Comparison of ENCODE assay signal across 1 cellular context in the genomic region with DNA sequence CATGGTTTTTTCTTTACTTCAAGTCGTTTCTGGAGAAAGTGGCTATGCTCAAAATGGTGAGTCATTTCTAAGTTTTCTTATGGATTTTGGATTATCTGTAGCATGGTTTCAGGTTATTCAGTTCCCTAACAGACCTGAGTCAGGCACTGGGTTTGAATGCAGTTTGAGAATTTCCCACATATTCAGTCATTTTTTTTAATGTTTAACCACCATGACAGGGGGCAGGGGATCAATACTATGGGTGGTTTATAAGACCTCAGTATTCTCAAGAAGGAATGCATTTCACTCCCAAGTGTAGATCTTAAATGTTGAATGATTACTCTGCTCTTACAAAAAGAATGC.
TF ChIP-seq lines count a peak whose summit lies in the region.

No MANE protein-coding gene starts in this region.

TF ChIP-seq in GM12878, 131 proteins besides CTCF, POLR2A, EP300 and RAD21 (continued from another document):
- TF ChIP-seq, protein P1, sequence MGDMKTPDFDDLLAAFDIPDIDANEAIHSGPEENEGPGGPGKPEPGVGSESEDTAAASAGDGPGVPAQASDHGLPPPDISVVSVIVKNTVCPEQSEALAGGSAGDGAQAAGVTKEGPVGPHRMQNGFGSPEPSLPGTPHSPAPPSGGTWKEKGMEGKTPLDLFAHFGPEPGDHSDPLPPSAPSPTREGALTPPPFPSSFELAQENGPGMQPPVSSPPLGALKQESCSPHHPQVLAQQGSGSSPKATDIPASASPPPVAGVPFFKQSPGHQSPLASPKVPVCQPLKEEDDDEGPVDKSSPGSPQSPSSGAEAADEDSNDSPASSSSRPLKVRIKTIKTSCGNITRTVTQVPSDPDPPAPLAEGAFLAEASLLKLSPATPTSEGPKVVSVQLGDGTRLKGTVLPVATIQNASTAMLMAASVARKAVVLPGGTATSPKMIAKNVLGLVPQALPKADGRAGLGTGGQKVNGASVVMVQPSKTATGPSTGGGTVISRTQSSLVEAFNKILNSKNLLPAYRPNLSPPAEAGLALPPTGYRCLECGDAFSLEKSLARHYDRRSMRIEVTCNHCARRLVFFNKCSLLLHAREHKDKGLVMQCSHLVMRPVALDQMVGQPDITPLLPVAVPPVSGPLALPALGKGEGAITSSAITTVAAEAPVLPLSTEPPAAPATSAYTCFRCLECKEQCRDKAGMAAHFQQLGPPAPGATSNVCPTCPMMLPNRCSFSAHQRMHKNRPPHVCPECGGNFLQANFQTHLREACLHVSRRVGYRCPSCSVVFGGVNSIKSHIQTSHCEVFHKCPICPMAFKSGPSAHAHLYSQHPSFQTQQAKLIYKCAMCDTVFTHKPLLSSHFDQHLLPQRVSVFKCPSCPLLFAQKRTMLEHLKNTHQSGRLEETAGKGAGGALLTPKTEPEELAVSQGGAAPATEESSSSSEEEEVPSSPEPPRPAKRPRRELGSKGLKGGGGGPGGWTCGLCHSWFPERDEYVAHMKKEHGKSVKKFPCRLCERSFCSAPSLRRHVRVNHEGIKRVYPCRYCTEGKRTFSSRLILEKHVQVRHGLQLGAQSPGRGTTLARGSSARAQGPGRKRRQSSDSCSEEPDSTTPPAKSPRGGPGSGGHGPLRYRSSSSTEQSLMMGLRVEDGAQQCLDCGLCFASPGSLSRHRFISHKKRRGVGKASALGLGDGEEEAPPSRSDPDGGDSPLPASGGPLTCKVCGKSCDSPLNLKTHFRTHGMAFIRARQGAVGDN (IDR thresholded peaks at IDR 0.05): no peak
- TF ChIP-seq, protein P2, sequence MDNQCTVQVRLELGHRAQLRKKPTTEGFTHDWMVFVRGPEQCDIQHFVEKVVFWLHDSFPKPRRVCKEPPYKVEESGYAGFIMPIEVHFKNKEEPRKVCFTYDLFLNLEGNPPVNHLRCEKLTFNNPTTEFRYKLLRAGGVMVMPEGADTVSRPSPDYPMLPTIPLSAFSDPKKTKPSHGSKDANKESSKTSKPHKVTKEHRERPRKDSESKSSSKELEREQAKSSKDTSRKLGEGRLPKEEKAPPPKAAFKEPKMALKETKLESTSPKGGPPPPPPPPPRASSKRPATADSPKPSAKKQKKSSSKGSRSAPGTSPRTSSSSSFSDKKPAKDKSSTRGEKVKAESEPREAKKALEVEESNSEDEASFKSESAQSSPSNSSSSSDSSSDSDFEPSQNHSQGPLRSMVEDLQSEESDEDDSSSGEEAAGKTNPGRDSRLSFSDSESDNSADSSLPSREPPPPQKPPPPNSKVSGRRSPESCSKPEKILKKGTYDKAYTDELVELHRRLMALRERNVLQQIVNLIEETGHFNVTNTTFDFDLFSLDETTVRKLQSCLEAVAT (IDR thresholded peaks at IDR 0.05): no peak
- TF ChIP-seq IRF4 (IDR thresholded peaks at IDR 0.05; ENCODE audit: low read depth, low read length) (peak; percentile 20; the same call in 1 of the 2 replicates), JUNB (IDR thresholded peaks at IDR 0.05) (peak; percentile 74; the same call in 1 of the 2 replicates), NFIC (IDR thresholded peaks at IDR 0.05; ENCODE audit: low read depth, low read length) (peak; percentile 51; the same call in 1 of the 2 replicates), HDGF (IDR thresholded peaks at IDR 0.05) (no peak), ATF7 (IDR thresholded peaks at IDR 0.05; ENCODE audit: low read depth) (no peak)
- TF ChIP-seq, protein P3, sequence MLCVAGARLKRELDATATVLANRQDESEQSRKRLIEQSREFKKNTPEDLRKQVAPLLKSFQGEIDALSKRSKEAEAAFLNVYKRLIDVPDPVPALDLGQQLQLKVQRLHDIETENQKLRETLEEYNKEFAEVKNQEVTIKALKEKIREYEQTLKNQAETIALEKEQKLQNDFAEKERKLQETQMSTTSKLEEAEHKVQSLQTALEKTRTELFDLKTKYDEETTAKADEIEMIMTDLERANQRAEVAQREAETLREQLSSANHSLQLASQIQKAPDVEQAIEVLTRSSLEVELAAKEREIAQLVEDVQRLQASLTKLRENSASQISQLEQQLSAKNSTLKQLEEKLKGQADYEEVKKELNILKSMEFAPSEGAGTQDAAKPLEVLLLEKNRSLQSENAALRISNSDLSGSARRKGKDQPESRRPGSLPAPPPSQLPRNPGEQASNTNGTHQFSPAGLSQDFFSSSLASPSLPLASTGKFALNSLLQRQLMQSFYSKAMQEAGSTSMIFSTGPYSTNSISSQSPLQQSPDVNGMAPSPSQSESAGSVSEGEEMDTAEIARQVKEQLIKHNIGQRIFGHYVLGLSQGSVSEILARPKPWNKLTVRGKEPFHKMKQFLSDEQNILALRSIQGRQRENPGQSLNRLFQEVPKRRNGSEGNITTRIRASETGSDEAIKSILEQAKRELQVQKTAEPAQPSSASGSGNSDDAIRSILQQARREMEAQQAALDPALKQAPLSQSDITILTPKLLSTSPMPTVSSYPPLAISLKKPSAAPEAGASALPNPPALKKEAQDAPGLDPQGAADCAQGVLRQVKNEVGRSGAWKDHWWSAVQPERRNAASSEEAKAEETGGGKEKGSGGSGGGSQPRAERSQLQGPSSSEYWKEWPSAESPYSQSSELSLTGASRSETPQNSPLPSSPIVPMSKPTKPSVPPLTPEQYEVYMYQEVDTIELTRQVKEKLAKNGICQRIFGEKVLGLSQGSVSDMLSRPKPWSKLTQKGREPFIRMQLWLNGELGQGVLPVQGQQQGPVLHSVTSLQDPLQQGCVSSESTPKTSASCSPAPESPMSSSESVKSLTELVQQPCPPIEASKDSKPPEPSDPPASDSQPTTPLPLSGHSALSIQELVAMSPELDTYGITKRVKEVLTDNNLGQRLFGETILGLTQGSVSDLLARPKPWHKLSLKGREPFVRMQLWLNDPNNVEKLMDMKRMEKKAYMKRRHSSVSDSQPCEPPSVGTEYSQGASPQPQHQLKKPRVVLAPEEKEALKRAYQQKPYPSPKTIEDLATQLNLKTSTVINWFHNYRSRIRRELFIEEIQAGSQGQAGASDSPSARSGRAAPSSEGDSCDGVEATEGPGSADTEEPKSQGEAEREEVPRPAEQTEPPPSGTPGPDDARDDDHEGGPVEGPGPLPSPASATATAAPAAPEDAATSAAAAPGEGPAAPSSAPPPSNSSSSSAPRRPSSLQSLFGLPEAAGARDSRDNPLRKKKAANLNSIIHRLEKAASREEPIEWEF (IDR thresholded peaks at IDR 0.05; ENCODE audit: insufficient replicate concordance, low read depth, low read length): peak; percentile 50
